In the genomic region with DNA sequence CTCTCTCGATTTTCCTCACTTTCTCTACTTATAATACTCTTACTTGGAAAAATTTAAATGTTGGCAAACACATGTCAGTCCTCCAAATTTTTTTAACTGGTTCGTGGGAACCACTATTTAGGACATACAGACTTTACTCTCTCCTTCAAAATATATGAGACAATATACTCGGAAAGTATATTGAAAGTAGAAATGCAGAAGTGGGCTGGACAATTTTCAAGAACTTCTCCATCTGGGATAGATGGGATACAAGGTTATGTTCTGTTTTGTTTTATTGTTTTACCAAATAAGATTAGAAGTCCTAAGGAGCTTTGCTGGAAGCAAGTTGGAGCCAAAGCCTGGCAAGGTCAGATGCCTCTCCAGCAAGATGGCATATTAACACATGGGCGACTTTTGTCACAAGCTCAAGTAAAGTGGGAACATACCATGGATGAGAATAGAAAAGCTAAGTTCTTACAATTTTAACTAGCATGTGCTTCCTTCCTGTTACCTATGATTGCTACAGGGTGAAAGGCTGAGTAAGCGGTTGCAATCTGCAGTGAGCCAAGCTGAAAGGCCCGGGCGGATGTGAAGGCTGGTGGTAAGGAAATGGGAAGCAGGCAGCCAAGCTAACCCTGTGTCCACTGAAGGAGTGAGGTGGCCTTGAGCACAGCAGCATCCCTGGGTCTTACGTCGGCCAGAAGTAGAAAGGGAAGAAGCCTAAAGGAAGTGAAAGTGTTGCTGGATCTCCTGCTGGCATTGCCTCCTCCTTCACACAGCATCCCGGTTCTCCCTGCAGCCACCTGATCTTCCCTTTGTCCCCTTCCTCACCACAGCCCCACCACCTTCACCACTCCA, we compare ENCODE assay signal across 9 cellular contexts. TPM values are rescaled to one million over a fixed set of nuclear protein-coding genes. Genes with fewer than 3 reads are reported as not detected.
DNase-seq lines count a peak whose midpoint lies in the region; ATAC-seq, FAIRE-seq and TF ChIP-seq lines count a peak whose summit lies in the region.
"Had no signal": no experiment of that assay in that cellular context is flagged by ENCODE, and none has a peak within 500 bp of the region (broad histone marks: within the 10 kb centered on the region; RNA-seq: fewer than 3 reads in every experiment).

No MANE protein-coding gene starts in this region.

- H4K20me1 ChIP-seq in Karpas-422 (ENCODE audit: insufficient read depth, low read depth, low read length), result no peaks in the 10 kb centered on the region

- no peaks in the 10 kb centered on the region for H3K27me3 Mint-ChIP-seq in activated T-helper 2 cell treated with anti-CD3 and anti-CD28 coated beads, Interferon-gamma antibody, Interleukin-2, Interleukin-4, amounts not matched to agents 10 μg/mL and 5 μg/mL and 100 μg/mL, durations not matched to agents 14 hours and 24 hours and 36 hours (ENCODE audit: low read depth)

- H3K4me2 ChIP-seq in Karpas-422 (ENCODE audit: low read depth, low read length, poor library complexity, severe bottlenecking), result peak overlapping the region; percentile 87

- intact Hi-C loops in activated T-helper 2 cell treated with anti-CD3 and anti-CD28 coated beads, Interferon-gamma antibody, Interleukin-2, Interleukin-4, amounts not matched to agents 10 μg/mL and 5 μg/mL and 100 μg/mL, durations not matched to agents 14 hours and 24 hours and 36 hours (cut with micrococcal nuclease), result no loop called here
- intact Hi-C loops in stomach (cut with DNase I; ENCODE audit: low total_unique reads), result no loop called here

- H3K27me3 ChIP-seq in Karpas-422 (ENCODE audit: low read length) (no peaks in the 10 kb centered on the region), stomach (no peaks in the 10 kb centered on the region)

- H3K36me3 ChIP-seq in Karpas-422 (ENCODE audit: insufficient read depth, low read length) (no peaks in the 10 kb centered on the region), stomach (peaks cover 0 to 4% (median 0%) of the 10 kb centered on the region in 4 donors)
- H3K36me3 ChIP-seq: cardiac muscle cell had no signal

- peak overlapping the region; percentile 56 for H3K9ac ChIP-seq in Karpas-422 (ENCODE audit: low read length)

- no peaks in the 10 kb centered on the region for H3K79me2 ChIP-seq in Karpas-422 (ENCODE audit: low read length)

- ATAC-seq in HG02763 (IDR thresholded peaks at IDR 0.05; ENCODE audit: unreplicated experiment), result no peak

- H3K27ac ChIP-seq in Karpas-422 (ENCODE audit: low read length) (no peak overlapping the region), stomach (peak overlapping the region; percentile 21 to 96 (median 72))
- H3K27ac ChIP-seq: cardiac muscle cell had no signal

- TF ChIP-seq POLR2A in GM18526 (IDR thresholded peaks at IDR 0.05; ENCODE audit: extremely low read depth, insufficient read length) (peak; percentile 36), stomach (IDR thresholded peaks at IDR 0.05) (no peak)

- TF ChIP-seq CTCF in stomach (IDR thresholded peaks at IDR 0.05), result no peak

- DNase-seq in Karpas-422 (peak; percentile 62), kidney tubule cell (ENCODE audit: low spot score) (peak; percentile 50), stomach (peak; percentile 61), HTR-8/SVneo (ENCODE audit: insufficient read length, low spot score) (no peak)
- no peak for DNase-seq in activated T-helper 2 cell treated with anti-CD3 and anti-CD28 coated beads, Interferon-gamma antibody, Interleukin-2, Interleukin-4, amounts not matched to agents 10 μg/mL and 5 μg/mL and 100 μg/mL, durations not matched to agents 14 hours and 24 hours and 36 hours (ENCODE audit: low spot score)
- no peak for DNase-seq in effector CD8-positive, alpha-beta T cell (lab: John Stamatoyannopoulos, UW)

- H3K36me3 Mint-ChIP-seq in activated T-helper 2 cell treated with anti-CD3 and anti-CD28 coated beads, Interferon-gamma antibody, Interleukin-2, Interleukin-4, amounts not matched to agents 10 μg/mL and 5 μg/mL and 100 μg/mL, durations not matched to agents 14 hours and 24 hours and 36 hours (ENCODE audit: low read depth), result peaks cover 41% of the 10 kb centered on the region

- H3K4me1 ChIP-seq in Karpas-422 (ENCODE audit: low read length) (peaks cover 29% of the 10 kb centered on the region), stomach (peaks cover 47 to 99% (median 79%) of the 10 kb centered on the region in 4 donors)

- peak overlapping the region; percentile 94; the same call in 1 of the 2 replicates for H2AFZ ChIP-seq in Karpas-422 (ENCODE audit: low read length)

- H3K9me3 Mint-ChIP-seq in activated T-helper 2 cell treated with anti-CD3 and anti-CD28 coated beads, Interferon-gamma antibody, Interleukin-2, Interleukin-4, amounts not matched to agents 10 μg/mL and 5 μg/mL and 100 μg/mL, durations not matched to agents 14 hours and 24 hours and 36 hours, result no peaks in the 10 kb centered on the region

- H3K9me3 ChIP-seq in Karpas-422 (ENCODE audit: low read length) (no peaks in the 10 kb centered on the region), stomach (no peaks in the 10 kb centered on the region)

- peak overlapping the region; percentile 73 for H3K27ac Mint-ChIP-seq in activated T-helper 2 cell treated with anti-CD3 and anti-CD28 coated beads, Interferon-gamma antibody, Interleukin-2, Interleukin-4, amounts not matched to agents 10 μg/mL and 5 μg/mL and 100 μg/mL, durations not matched to agents 14 hours and 24 hours and 36 hours

- FAIRE-seq in HTR-8/SVneo (lab: Jason Lieb, UNC), result no peak

- 44 to 66% (median 49%) methylated on average over 10 of the region's 10 CpGs for WGBS in stomach, 5 donors

- H3K9me2 ChIP-seq in Karpas-422 (replicated peaks; ENCODE audit: insufficient read depth, low read length), result no peaks in the 10 kb centered on the region

- H3K4me1 Mint-ChIP-seq in activated T-helper 2 cell treated with anti-CD3 and anti-CD28 coated beads, Interferon-gamma antibody, Interleukin-2, Interleukin-4, amounts not matched to agents 10 μg/mL and 5 μg/mL and 100 μg/mL, durations not matched to agents 14 hours and 24 hours and 36 hours (ENCODE audit: low read depth), result peaks cover 62% of the 10 kb centered on the region

- no peak for TF ChIP-seq EP300 in stomach (IDR thresholded peaks at IDR 0.05)

- H3K4me3 ChIP-seq in Karpas-422 (ENCODE audit: low read length) (peak overlapping the region; percentile 60), stomach (peak overlapping the region in 2 of 4 donors; percentile 17 to 29)
- H3K4me3 ChIP-seq: cardiac muscle cell had no signal

- H3K4me3 Mint-ChIP-seq in activated T-helper 2 cell treated with anti-CD3 and anti-CD28 coated beads, Interferon-gamma antibody, Interleukin-2, Interleukin-4, amounts not matched to agents 10 μg/mL and 5 μg/mL and 100 μg/mL, durations not matched to agents 14 hours and 24 hours and 36 hours (ENCODE audit: low read depth), result peak overlapping the region; percentile 60

RNA-seq across cellular contexts. Expression of a gene that starts 7.1 kb away (rescaled TPM):
- total RNA-seq in Karpas-422 (2014; rRNA removed; shearing (Covaris generic); ENCODE audit: low replicate concordance), result 1.0 and 1.1 TPM in 2 replicates
- 6.1 and 6.5 TPM in 2 replicates for total RNA-seq in activated T-helper 2 cell treated with anti-CD3 and anti-CD28 coated beads, Interferon-gamma antibody, Interleukin-2, Interleukin-4, amounts not matched to agents 10 μg/mL and 5 μg/mL and 100 μg/mL, durations not matched to agents 14 hours and 24 hours and 36 hours
- 10 to 100 TPM; 23.2 to 40.3 (median 24.5) TPM for total RNA-seq in stomach
- polyA plus RNA-seq in stomach, result 10 to 100 TPM in 2 of 3 donors, 1 to 10 TPM in 1; 4.9 to 12.5 (median 12.4) TPM

RNA-seq across cellular contexts. Expression of a gene that starts 37.3 kb away (rescaled TPM):
- total RNA-seq in Karpas-422 (2014; rRNA removed; shearing (Covaris generic); ENCODE audit: low replicate concordance), result 13.6 and 18.0 TPM in 2 replicates
- 4.1 and 4.2 TPM in 2 replicates for total RNA-seq in activated T-helper 2 cell treated with anti-CD3 and anti-CD28 coated beads, Interferon-gamma antibody, Interleukin-2, Interleukin-4, amounts not matched to agents 10 μg/mL and 5 μg/mL and 100 μg/mL, durations not matched to agents 14 hours and 24 hours and 36 hours
- 10 to 100 TPM in 3 of 5 donors, 1 to 10 TPM in 1, not detected in 1; 2.7 to 38.5 (median 18.1) TPM for total RNA-seq in stomach
- polyA plus RNA-seq in stomach, result 10 to 100 TPM in 2 of 3 donors, 1 to 10 TPM in 1; 7.3 to 21.5 (median 14.6) TPM

Comparison
In these comparisons a context has a peak if more than half of its experiments do, and no peak if none do; other contexts are left out.
1. DNase-seq: peak in Karpas-422 (single experiment), kidney tubule cell (single experiment) and stomach (single experiment); none in activated T-helper 2 cell treated with anti-CD3 and anti-CD28 coated beads, Interferon-gamma antibody, Interleukin-2, Interleukin-4, amounts not matched to agents 10 μg/mL and 5 μg/mL and 100 μg/mL, durations not matched to agents 14 hours and 24 hours and 36 hours (single experiment), effector CD8-positive, alpha-beta T cell (single experiment) and HTR-8/SVneo (single experiment).